14 cellular contexts compared by ENCODE assay signal in the genomic region with DNA sequence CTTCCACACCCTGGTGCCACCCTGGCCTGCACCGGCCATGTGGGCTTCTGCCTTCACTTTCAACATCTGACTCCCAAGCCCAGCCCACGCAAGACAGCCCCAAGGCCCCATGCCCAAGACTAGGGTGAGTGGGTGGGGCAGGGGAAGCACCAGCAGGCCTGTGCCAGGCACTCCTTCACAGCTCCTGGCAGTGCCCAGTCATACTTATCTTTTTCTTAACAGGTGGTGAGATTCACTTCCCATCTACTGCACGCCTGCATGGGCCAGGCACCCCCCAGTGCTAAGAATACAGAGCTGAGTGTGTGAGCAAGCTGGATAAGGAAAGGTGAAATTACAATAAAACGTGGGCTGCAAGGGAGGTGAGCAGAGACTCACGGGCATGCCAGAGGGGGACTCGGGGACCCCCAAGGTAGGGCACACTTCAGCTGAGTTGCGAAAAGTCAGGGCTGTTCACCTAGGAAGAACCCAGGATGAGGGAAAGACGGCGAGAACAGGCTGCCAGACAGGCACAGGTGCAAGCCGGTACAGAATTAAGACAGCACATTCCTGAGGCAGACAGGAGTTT. TPM values are rescaled to one million over a fixed set of nuclear protein-coding genes. Genes with fewer than 3 reads are reported as not detected.
DNase-seq lines count a peak whose midpoint lies in the region; ATAC-seq, FAIRE-seq and TF ChIP-seq lines count a peak whose summit lies in the region.
"Had no signal": no experiment of that assay in that cellular context is flagged by ENCODE, and none has a peak within 500 bp of the region (broad histone marks: within the 10 kb centered on the region; RNA-seq: fewer than 3 reads in every experiment).

No MANE protein-coding gene starts in this region.

- POLR2A ChIA-PET in HepG2 (lab: Yijun Ruan, JAX), result no interaction called here

- BruUV-seq in HepG2 (replicated peaks; lab: Mats Ljungman, UMichigan), result no TSS peak

- H3K9me3 ChIP-seq in liver (ENCODE audit: control insufficient read depth in 4 of 4, low read length in 3 of 4) (no peaks in the 10 kb centered on the region), HepG2 (ENCODE audit: low read length) (no peaks in the 10 kb centered on the region), right cardiac atrium (ENCODE audit: control insufficient read depth, low read length) (no peaks in the 10 kb centered on the region)

- H3K9ac ChIP-seq in liver (ENCODE audit: low read depth in 1 of 2, low read length in 2 of 2) (no peak overlapping the region), HepG2 (ENCODE audit: insufficient read depth, low read depth, low read length) (no peak overlapping the region)

- H3K4me1 ChIP-seq in liver (ENCODE audit: control insufficient read depth in 4 of 4, insufficient read depth in 4 of 4, low read length in 3 of 4) (no peaks in the 10 kb centered on the region), HepG2 (ENCODE audit: insufficient read depth, low read length) (no peaks in the 10 kb centered on the region), right cardiac atrium (ENCODE audit: control insufficient read depth, insufficient read depth, low read length) (peaks cover 14% of the 10 kb centered on the region)

- H3K4me3 ChIP-seq in liver (ENCODE audit: low read depth in 1 of 3, low read length in 3 of 3) (no peak overlapping the region), HepG2 (replicated peaks in 1 of 3; ENCODE audit: insufficient read depth in 1 of 3, low read depth in 2 of 3, low read length in 3 of 3) (no peak overlapping the region), right cardiac atrium (ENCODE audit: low read length) (no peak overlapping the region)
- H3K4me3 ChIP-seq: PC-9 had no signal

- H4K20me1 ChIP-seq in HepG2 (ENCODE audit: insufficient read depth, low read length), result no peaks in the 10 kb centered on the region

- ATAC-seq in HepG2 (no peak), right cardiac atrium (peak; percentile 4 to 11), GM18520 (IDR thresholded peaks at IDR 0.05; ENCODE audit: unreplicated experiment) (no peak)
- ATAC-seq in activated CD4-positive, CD25-positive, alpha-beta regulatory T cell treated with anti-CD3 and anti-CD28 coated beads, Interleukin-2, amount 50 U/mL, for 24 hours, result no peak

- no peaks in the 10 kb centered on the region for H3K79me2 ChIP-seq in HepG2 (ENCODE audit: insufficient read depth, low read length)

- 87% methylated on average over 10 of the region's 10 CpGs for WGBS in liver
- 26% methylated on average over 10 of the region's 10 CpGs for WGBS in HepG2 (ENCODE audit: low lambda C conversion rate)
- WGBS in right cardiac atrium, result 75% methylated on average over 10 of the region's 10 CpGs

- intact Hi-C loops in HepG2 (cut with micrococcal nuclease; ENCODE audit: unreplicated experiment) (no loop called here), right cardiac atrium (cut with DNase I) (no loop called here)

- H3K27me3 ChIP-seq in liver (ENCODE audit: control insufficient read depth in 4 of 4, insufficient read depth in 4 of 4, low read length in 3 of 4), result no peaks in the 10 kb centered on the region
- H3K27me3 ChIP-seq in HepG2 (ENCODE audit: control insufficient read depth in 1 of 2, insufficient read depth in 2 of 2, low read length in 2 of 2), result peaks cover 3 to 11% of the 10 kb centered on the region in 2 experiments; a peak in 3 of 5 replicates
- no peaks in the 10 kb centered on the region for H3K27me3 ChIP-seq in right cardiac atrium (ENCODE audit: control insufficient read depth, insufficient read depth)

- no peak overlapping the region for H2AFZ ChIP-seq in HepG2 (ENCODE audit: low read length)
- H2AFZ ChIP-seq: PC-9 had no signal

- CTCF ChIA-PET in HepG2 (lab: Yijun Ruan, JAX; ENCODE audit: low intra/inter-chr PET ratio, low total read pairs), result no interaction called here

- H3K36me3 ChIP-seq in liver (ENCODE audit: control insufficient read depth in 4 of 4, insufficient read depth in 3 of 4, low read depth in 1 of 4, low read length in 3 of 4) (no peaks in the 10 kb centered on the region), HepG2 (replicated peaks in 1 of 2; ENCODE audit: control insufficient read depth in 1 of 2, insufficient read depth in 2 of 2, low read length in 2 of 2) (no peaks in the 10 kb centered on the region)

- no peak for TF ChIP-seq EP300 in HepG2 (IDR thresholded peaks at IDR 0.05; ENCODE audit: low read depth in 2 of 2, low read length in 2 of 2)
- TF ChIP-seq EP300 in HepG2 (CRISPR knock-in tag; IDR thresholded peaks at IDR 0.05; ENCODE audit: borderline replicate concordance), result no peak

- TF ChIP-seq CTCF in liver (IDR thresholded peaks at IDR 0.05; ENCODE audit: low read depth, low read length, missing input control) (no peak), HepG2 (CRISPR knock-in tag; IDR thresholded peaks at IDR 0.05) (no peak)

- peak overlapping the region; percentile 1 to 48 for H3K27ac ChIP-seq in liver (ENCODE audit: low read depth in 1 of 2, low read length in 2 of 2)
- H3K27ac ChIP-seq in HepG2 (ENCODE audit: extremely low read length, insufficient read depth, low read length), result no peak overlapping the region
- H3K27ac ChIP-seq in right cardiac atrium (ENCODE audit: low read length), result peak overlapping the region; percentile 21
- H3K27ac ChIP-seq: PC-9 had no signal

- H3K4me2 ChIP-seq in HepG2 (ENCODE audit: low read depth, low read length), result no peak overlapping the region
- H3K4me2 ChIP-seq: PC-9 had no signal

- no peak for FAIRE-seq in HepG2 (lab: Jason Lieb, UNC)

- TF ChIP-seq POLR2A in HepG2 (IDR thresholded peaks at IDR 0.05; ENCODE audit: insufficient read depth in 1 of 2, low read depth in 2 of 2, low read length in 2 of 2), result no peak

- in situ Hi-C loops in HepG2 (cut with HindIII; ENCODE audit: extremely low pct_ligation_motif_present, low pct_unique_long_range_greater_than_20kb), result no loop called here

- DNase-seq in HepG2 (ENCODE audit: low spot score) (no peak), right cardiac atrium (peak in 2 of 3 donors; percentile 56 to 63), renal cortical epithelial cell (ENCODE audit: low read depth) (peak; percentile 27), DMS53 treated with DMSO at 0.1 percent for 48 hours (lab: John Stamatoyannopoulos, UW; ENCODE audit: unreplicated experiment) (no peak), NCI-H2029 treated with DMSO at 0.1 percent for 48 hours (lab: John Stamatoyannopoulos, UW) (no peak)
- DNase-seq: activated naive CD4-positive, alpha-beta T cell; kidney glomerular epithelial cell; NCI-H1092; NCI-H345; PC-9; T-helper 2 cell had no signal

- no peak for TF ChIP-seq RAD21 in liver (IDR thresholded peaks at IDR 0.05)
- TF ChIP-seq RAD21 in HepG2 (CRISPR knock-in tag; IDR thresholded peaks at IDR 0.05), result no peak

RNA-seq across cellular contexts. Expression of a gene that starts 55.6 kb away (rescaled TPM):
- total RNA-seq in liver (10 to 100 TPM; 41.0 to 68.5 TPM), HepG2 (2016; rRNA removed; fragmentation: Illumina TruSeq; extraction: Trizol) (not detected in 2 replicates), right cardiac atrium (100 to 1,000 TPM in 3 of 4 donors, 10 to 100 TPM in 1; 91.9 to 267 (median 118) TPM), renal cortical epithelial cell (1,634 and 1,793 TPM in 2 replicates)
- polyA plus RNA-seq in liver (10 to 100 TPM in 1 of 2 donors, 1 to 10 TPM in 1; 5.0 to 34.7 TPM), HepG2 (2011; rRNA removed) (0.03 TPM in 1 of 2 replicates, not detected in the other), right cardiac atrium (69.8 TPM)
- total RNA-seq in HepG2 (2016; cell fraction: cytosol; rRNA removed; fragmentation: Illumina TruSeq; extraction: Trizol; ENCODE audit: low read depth), result not detected in 2 replicates
- total RNA-seq in HepG2 (2016; cell fraction: insoluble cytoplasmic fraction; rRNA removed; fragmentation: Illumina TruSeq; extraction: Trizol), result not detected in 2 replicates
- total RNA-seq in HepG2 (2016; cell fraction: membrane; rRNA removed; fragmentation: Illumina TruSeq; extraction: Trizol), result not detected in 2 replicates
- not detected in 2 replicates for total RNA-seq in HepG2 (2016; cell fraction: nucleus; rRNA removed; fragmentation: Illumina TruSeq; extraction: Trizol)
- polyA plus RNA-seq in HepG2 (2011; cell fraction: cytosol; rRNA removed), result not detected in 2 replicates
- 0.05 TPM in 1 of 2 replicates, not detected in the other for polyA plus RNA-seq in HepG2 (2011; cell fraction: nucleus; rRNA removed)
- not detected in 2 replicates for polyA plus RNA-seq in HepG2 (2012)
- not detected in 2 replicates for polyA plus RNA-seq in HepG2 (2016; cell fraction: cytosol; fragmentation: Illumina TruSeq; extraction: Trizol; ENCODE audit: low read depth)
- not detected in 2 replicates for polyA plus RNA-seq in HepG2 (2016; cell fraction: insoluble cytoplasmic fraction; fragmentation: Illumina TruSeq; extraction: Trizol; ENCODE audit: low read depth)
- not detected in 2 replicates for polyA plus RNA-seq in HepG2 (2016; cell fraction: membrane; fragmentation: Illumina TruSeq; extraction: Trizol; ENCODE audit: low read depth)
- polyA plus RNA-seq in HepG2 (2016; cell fraction: nucleus; fragmentation: Illumina TruSeq; extraction: Trizol; ENCODE audit: insufficient read depth, low read depth), result not detected in 2 replicates
- polyA minus RNA-seq in HepG2 (2011; rRNA and poly(A)+ RNA removed; ENCODE audit: low replicate concordance), result 10.2 TPM in 1 of 2 replicates, not detected in the other
- not detected in 2 replicates for polyA minus RNA-seq in HepG2 (2011; cell fraction: cytosol; rRNA and poly(A)+ RNA removed)
- 0.13 TPM in 1 of 2 replicates, not detected in the other for polyA minus RNA-seq in HepG2 (2011; cell fraction: nucleus; rRNA and poly(A)+ RNA removed)

RNA-seq across cellular contexts. Expression of a gene that starts 55.8 kb away (rescaled TPM):
- total RNA-seq in liver (10 to 100 TPM; 40.0 to 45.2 TPM), HepG2 (2016; rRNA removed; fragmentation: Illumina TruSeq; extraction: Trizol) (0.15 and 0.22 TPM in 2 replicates), right cardiac atrium (100 to 1,000 TPM in 3 of 4 donors, 10 to 100 TPM in 1; 84.7 to 268 (median 123) TPM), renal cortical epithelial cell (1,026 and 1,465 TPM in 2 replicates)
- polyA plus RNA-seq in liver (10 to 100 TPM in 1 of 2 donors, 1 to 10 TPM in 1; 8.0 to 40.7 TPM), HepG2 (2011; rRNA removed) (1.0 and 1.9 TPM in 2 replicates), right cardiac atrium (101 TPM)
- not detected in 2 replicates for total RNA-seq in HepG2 (2016; cell fraction: cytosol; rRNA removed; fragmentation: Illumina TruSeq; extraction: Trizol; ENCODE audit: low read depth)
- total RNA-seq in HepG2 (2016; cell fraction: insoluble cytoplasmic fraction; rRNA removed; fragmentation: Illumina TruSeq; extraction: Trizol), result 0.15 and 0.35 TPM in 2 replicates
- not detected in 2 replicates for total RNA-seq in HepG2 (2016; cell fraction: membrane; rRNA removed; fragmentation: Illumina TruSeq; extraction: Trizol)
- 1.3 TPM in 1 of 2 replicates, not detected in the other for total RNA-seq in HepG2 (2016; cell fraction: nucleus; rRNA removed; fragmentation: Illumina TruSeq; extraction: Trizol)
- 0.56 and 1.6 TPM in 2 replicates for polyA plus RNA-seq in HepG2 (2011; cell fraction: cytosol; rRNA removed)
- 1.2 and 4.2 TPM in 2 replicates for polyA plus RNA-seq in HepG2 (2011; cell fraction: nucleus; rRNA removed)
- polyA plus RNA-seq in HepG2 (2012), result 0.25 and 0.92 TPM in 2 replicates
- polyA plus RNA-seq in HepG2 (2016; cell fraction: cytosol; fragmentation: Illumina TruSeq; extraction: Trizol; ENCODE audit: low read depth), result 0.21 TPM in 1 of 2 replicates, not detected in the other
- 0.19 and 0.68 TPM in 2 replicates for polyA plus RNA-seq in HepG2 (2016; cell fraction: insoluble cytoplasmic fraction; fragmentation: Illumina TruSeq; extraction: Trizol; ENCODE audit: low read depth)
- polyA plus RNA-seq in HepG2 (2016; cell fraction: membrane; fragmentation: Illumina TruSeq; extraction: Trizol; ENCODE audit: low read depth), result 0.21 and 0.27 TPM in 2 replicates
- polyA plus RNA-seq in HepG2 (2016; cell fraction: nucleus; fragmentation: Illumina TruSeq; extraction: Trizol; ENCODE audit: insufficient read depth, low read depth), result 0.37 TPM in 1 of 2 replicates, not detected in the other
- polyA minus RNA-seq in HepG2 (2011; rRNA and poly(A)+ RNA removed; ENCODE audit: low replicate concordance), result 3.0 and 8.4 TPM in 2 replicates
- 0.97 and 1.9 TPM in 2 replicates for polyA minus RNA-seq in HepG2 (2011; cell fraction: cytosol; rRNA and poly(A)+ RNA removed)
- polyA minus RNA-seq in HepG2 (2011; cell fraction: nucleus; rRNA and poly(A)+ RNA removed), result 0.75 and 1.4 TPM in 2 replicates

Comparison
In these comparisons a context has a peak if more than half of its experiments do, and no peak if none do; other contexts are left out.
1. RNA of a gene that starts 55.6 kb away (total RNA-seq): 1,634 to 1,793 TPM in renal cortical epithelial cell, 91.9 to 267 TPM in right cardiac atrium and 41.0 to 68.5 TPM in liver; not detected in HepG2; every median in the first group is over 10 times any median in the second.
2. RNA of a gene that starts 55.8 kb away (total RNA-seq): 1,026 to 1,465 TPM in renal cortical epithelial cell, 84.7 to 268 TPM in right cardiac atrium and 40.0 to 45.2 TPM in liver; 0.15 to 1.3 TPM in HepG2; every median in the first group is over 10 times any median in the second.
3. ATAC-seq: peak in right cardiac atrium (2 of 2); none in HepG2 (single experiment), activated CD4-positive, CD25-positive, alpha-beta regulatory T cell treated with anti-CD3 and anti-CD28 coated beads, Interleukin-2, amount 50 U/mL, for 24 hours (0 of 2) and GM18520 (single experiment).
4. DNase-seq: peak in right cardiac atrium (2 of 3) and renal cortical epithelial cell (single experiment); none in HepG2 (single experiment), DMS53 treated with DMSO at 0.1 percent for 48 hours (single experiment) and NCI-H2029 treated with DMSO at 0.1 percent for 48 hours (single experiment).